Comparison of ENCODE assay signal across 1 cellular context in the genomic region with DNA sequence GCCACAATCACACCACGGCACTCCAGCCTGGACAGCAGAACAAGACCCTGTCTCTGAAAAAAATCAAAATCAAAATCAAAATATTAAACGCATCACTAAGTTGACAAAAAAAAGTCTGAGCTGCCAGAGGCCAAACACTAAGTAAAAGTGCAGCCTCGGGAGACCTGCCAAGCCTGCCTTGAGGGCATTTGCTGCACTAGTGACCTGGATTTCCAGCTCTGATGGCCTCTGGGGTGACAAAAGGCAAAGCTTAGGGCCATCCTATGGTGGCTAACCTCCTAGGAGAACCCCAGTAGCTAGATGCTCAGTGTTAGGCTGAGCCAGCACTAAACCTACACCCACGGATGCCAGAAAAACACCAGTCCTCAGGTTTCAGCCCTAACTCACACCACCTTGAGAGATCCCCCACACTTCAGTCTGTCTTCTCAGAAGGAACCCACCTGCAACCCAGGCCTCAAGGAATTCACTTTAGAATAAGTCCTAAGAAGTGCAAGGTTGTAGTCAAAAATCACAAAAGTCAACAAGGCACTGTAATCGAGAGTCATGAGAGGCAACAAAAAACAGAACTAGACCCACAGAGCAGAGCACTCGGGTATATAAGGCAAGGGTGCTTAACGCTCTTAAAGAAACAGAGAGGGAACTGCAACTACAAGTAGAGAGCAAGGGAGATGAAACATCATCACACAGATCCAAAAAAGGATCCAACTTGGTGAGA.
TF ChIP-seq lines count a peak whose summit lies in the region.

No MANE protein-coding gene starts in this region.

TF ChIP-seq in K562, 482 proteins besides CTCF, POLR2A, EP300 and RAD21 (continues in another document):
- no peak for TF ChIP-seq COPS2 (conservative IDR thresholded peaks at IDR 0.05)
- TF ChIP-seq, protein P1, sequence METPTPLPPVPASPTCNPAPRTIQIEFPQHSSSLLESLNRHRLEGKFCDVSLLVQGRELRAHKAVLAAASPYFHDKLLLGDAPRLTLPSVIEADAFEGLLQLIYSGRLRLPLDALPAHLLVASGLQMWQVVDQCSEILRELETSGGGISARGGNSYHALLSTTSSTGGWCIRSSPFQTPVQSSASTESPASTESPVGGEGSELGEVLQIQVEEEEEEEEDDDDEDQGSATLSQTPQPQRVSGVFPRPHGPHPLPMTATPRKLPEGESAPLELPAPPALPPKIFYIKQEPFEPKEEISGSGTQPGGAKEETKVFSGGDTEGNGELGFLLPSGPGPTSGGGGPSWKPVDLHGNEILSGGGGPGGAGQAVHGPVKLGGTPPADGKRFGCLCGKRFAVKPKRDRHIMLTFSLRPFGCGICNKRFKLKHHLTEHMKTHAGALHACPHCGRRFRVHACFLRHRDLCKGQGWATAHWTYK (CRISPR knock-in tag; IDR thresholded peaks at IDR 0.05), result no peak
- TF ChIP-seq, protein P2, sequence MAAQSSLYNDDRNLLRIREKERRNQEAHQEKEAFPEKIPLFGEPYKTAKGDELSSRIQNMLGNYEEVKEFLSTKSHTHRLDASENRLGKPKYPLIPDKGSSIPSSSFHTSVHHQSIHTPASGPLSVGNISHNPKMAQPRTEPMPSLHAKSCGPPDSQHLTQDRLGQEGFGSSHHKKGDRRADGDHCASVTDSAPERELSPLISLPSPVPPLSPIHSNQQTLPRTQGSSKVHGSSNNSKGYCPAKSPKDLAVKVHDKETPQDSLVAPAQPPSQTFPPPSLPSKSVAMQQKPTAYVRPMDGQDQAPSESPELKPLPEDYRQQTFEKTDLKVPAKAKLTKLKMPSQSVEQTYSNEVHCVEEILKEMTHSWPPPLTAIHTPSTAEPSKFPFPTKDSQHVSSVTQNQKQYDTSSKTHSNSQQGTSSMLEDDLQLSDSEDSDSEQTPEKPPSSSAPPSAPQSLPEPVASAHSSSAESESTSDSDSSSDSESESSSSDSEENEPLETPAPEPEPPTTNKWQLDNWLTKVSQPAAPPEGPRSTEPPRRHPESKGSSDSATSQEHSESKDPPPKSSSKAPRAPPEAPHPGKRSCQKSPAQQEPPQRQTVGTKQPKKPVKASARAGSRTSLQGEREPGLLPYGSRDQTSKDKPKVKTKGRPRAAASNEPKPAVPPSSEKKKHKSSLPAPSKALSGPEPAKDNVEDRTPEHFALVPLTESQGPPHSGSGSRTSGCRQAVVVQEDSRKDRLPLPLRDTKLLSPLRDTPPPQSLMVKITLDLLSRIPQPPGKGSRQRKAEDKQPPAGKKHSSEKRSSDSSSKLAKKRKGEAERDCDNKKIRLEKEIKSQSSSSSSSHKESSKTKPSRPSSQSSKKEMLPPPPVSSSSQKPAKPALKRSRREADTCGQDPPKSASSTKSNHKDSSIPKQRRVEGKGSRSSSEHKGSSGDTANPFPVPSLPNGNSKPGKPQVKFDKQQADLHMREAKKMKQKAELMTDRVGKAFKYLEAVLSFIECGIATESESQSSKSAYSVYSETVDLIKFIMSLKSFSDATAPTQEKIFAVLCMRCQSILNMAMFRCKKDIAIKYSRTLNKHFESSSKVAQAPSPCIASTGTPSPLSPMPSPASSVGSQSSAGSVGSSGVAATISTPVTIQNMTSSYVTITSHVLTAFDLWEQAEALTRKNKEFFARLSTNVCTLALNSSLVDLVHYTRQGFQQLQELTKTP (IDR thresholded peaks at IDR 0.05; ENCODE audit: low read depth in 1 of 2, partially characterized antibody in 2 of 2), result peak in 1 of 2 experiments; percentile 88
- TF ChIP-seq ZNF143 (CRISPR knock-in tag; IDR thresholded peaks at IDR 0.05), result no peak
- peak; percentile 22 to 24; a peak in 2 of 4 replicates for TF ChIP-seq FOXK2 (conservative IDR thresholded peaks at IDR 0.05 in 1 of 2, IDR thresholded peaks at IDR 0.05 in 1 of 2; ENCODE audit: low read depth in 2 of 2)
- TF ChIP-seq, protein P3, sequence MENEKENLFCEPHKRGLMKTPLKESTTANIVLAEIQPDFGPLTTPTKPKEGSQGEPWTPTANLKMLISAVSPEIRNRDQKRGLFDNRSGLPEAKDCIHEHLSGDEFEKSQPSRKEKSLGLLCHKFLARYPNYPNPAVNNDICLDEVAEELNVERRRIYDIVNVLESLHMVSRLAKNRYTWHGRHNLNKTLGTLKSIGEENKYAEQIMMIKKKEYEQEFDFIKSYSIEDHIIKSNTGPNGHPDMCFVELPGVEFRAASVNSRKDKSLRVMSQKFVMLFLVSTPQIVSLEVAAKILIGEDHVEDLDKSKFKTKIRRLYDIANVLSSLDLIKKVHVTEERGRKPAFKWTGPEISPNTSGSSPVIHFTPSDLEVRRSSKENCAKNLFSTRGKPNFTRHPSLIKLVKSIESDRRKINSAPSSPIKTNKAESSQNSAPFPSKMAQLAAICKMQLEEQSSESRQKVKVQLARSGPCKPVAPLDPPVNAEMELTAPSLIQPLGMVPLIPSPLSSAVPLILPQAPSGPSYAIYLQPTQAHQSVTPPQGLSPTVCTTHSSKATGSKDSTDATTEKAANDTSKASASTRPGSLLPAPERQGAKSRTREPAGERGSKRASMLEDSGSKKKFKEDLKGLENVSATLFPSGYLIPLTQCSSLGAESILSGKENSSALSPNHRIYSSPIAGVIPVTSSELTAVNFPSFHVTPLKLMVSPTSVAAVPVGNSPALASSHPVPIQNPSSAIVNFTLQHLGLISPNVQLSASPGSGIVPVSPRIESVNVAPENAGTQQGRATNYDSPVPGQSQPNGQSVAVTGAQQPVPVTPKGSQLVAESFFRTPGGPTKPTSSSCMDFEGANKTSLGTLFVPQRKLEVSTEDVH (IDR thresholded peaks at IDR 0.05; ENCODE audit: low read depth, partially characterized antibody), result no peak
- TF ChIP-seq SIN3A (IDR thresholded peaks at IDR 0.05; ENCODE audit: borderline replicate concordance in 2 of 2, control insufficient read depth in 1 of 2, low read depth in 2 of 2, low read length in 2 of 2), result no peak
- TF ChIP-seq KAT7 (CRISPR knock-in tag; IDR thresholded peaks at IDR 0.05; ENCODE audit: borderline replicate concordance), result no peak
- TF ChIP-seq SOX6 (IDR thresholded peaks at IDR 0.05), result no peak
- TF ChIP-seq ZBTB1 (CRISPR knock-in tag; IDR thresholded peaks at IDR 0.05; ENCODE audit: borderline replicate concordance, low read depth), result no peak
- TF ChIP-seq RBM34 (IDR thresholded peaks at IDR 0.05; ENCODE audit: borderline replicate concordance, insufficient read depth, low read length), result no peak
- no peak for TF ChIP-seq ZNF507 (tag; conservative IDR thresholded peaks at IDR 0.05)
- no peak for TF ChIP-seq SIRT6 (IDR thresholded peaks at IDR 0.05; ENCODE audit: low read depth, low read length)
- TF ChIP-seq MAFF (IDR thresholded peaks at IDR 0.05; ENCODE audit: low read length), result no peak
- no peak for TF ChIP-seq TOE1 (IDR thresholded peaks at IDR 0.05; ENCODE audit: borderline replicate concordance)
- no peak for TF ChIP-seq TOE1 (CRISPR knock-in tag; IDR thresholded peaks at IDR 0.05; ENCODE audit: borderline replicate concordance, low read depth)
- TF ChIP-seq ZNF384 (IDR thresholded peaks at IDR 0.05; ENCODE audit: low read depth, low read length), result 0 out of 2 replicates have a peak, but pooled peaks have one; percentile 11
- TF ChIP-seq ZNF224 (CRISPR knock-in tag; IDR thresholded peaks at IDR 0.05), result no peak
- TF ChIP-seq TARDBP (IDR thresholded peaks at IDR 0.05), result 0 out of 2 replicates have a peak, but pooled peaks have one; percentile 59
- no peak for TF ChIP-seq LCOR (CRISPR knock-in tag; IDR thresholded peaks at IDR 0.05)
- TF ChIP-seq TRIM28 (IDR thresholded peaks at IDR 0.05), result peak; percentile 57; the same call in 1 of the 2 replicates
- TF ChIP-seq, protein P4, sequence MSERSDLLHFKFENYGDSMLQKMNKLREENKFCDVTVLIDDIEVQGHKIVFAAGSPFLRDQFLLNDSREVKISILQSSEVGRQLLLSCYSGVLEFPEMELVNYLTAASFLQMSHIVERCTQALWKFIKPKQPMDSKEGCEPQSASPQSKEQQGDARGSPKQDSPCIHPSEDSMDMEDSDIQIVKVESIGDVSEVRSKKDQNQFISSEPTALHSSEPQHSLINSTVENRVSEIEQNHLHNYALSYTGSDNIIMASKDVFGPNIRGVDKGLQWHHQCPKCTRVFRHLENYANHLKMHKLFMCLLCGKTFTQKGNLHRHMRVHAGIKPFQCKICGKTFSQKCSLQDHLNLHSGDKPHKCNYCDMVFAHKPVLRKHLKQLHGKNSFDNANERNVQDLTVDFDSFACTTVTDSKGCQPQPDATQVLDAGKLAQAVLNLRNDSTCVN (CRISPR knock-in tag; IDR thresholded peaks at IDR 0.05), result no peak
- TF ChIP-seq TBP (optimal IDR thresholded peaks at IDR 0.05; ENCODE audit: low read depth, low read length), result peak; percentile 4
- TF ChIP-seq MEF2A (IDR thresholded peaks at IDR 0.05; ENCODE audit: control insufficient read depth, low read depth, low read length), result no peak
- no peak for TF ChIP-seq ZFP30 (CRISPR knock-in tag; IDR thresholded peaks at IDR 0.05; ENCODE audit: borderline replicate concordance)
- TF ChIP-seq, protein P5, sequence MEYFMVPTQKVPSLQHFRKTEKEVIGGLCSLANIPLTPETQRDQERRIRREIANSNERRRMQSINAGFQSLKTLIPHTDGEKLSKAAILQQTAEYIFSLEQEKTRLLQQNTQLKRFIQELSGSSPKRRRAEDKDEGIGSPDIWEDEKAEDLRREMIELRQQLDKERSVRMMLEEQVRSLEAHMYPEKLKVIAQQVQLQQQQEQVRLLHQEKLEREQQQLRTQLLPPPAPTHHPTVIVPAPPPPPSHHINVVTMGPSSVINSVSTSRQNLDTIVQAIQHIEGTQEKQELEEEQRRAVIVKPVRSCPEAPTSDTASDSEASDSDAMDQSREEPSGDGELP (CRISPR knock-in tag; IDR thresholded peaks at IDR 0.05; ENCODE audit: borderline replicate concordance), result no peak
- TF ChIP-seq SMAD2 (IDR thresholded peaks at IDR 0.05; ENCODE audit: low read depth, low read length), result no peak
- TF ChIP-seq, protein P6, sequence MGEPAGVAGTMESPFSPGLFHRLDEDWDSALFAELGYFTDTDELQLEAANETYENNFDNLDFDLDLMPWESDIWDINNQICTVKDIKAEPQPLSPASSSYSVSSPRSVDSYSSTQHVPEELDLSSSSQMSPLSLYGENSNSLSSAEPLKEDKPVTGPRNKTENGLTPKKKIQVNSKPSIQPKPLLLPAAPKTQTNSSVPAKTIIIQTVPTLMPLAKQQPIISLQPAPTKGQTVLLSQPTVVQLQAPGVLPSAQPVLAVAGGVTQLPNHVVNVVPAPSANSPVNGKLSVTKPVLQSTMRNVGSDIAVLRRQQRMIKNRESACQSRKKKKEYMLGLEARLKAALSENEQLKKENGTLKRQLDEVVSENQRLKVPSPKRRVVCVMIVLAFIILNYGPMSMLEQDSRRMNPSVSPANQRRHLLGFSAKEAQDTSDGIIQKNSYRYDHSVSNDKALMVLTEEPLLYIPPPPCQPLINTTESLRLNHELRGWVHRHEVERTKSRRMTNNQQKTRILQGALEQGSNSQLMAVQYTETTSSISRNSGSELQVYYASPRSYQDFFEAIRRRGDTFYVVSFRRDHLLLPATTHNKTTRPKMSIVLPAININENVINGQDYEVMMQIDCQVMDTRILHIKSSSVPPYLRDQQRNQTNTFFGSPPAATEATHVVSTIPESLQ (CRISPR knock-in tag; IDR thresholded peaks at IDR 0.05), result no peak
- TF ChIP-seq CBX5 (IDR thresholded peaks at IDR 0.05; ENCODE audit: borderline replicate concordance, low read depth), result no peak
- TF ChIP-seq, protein P7, sequence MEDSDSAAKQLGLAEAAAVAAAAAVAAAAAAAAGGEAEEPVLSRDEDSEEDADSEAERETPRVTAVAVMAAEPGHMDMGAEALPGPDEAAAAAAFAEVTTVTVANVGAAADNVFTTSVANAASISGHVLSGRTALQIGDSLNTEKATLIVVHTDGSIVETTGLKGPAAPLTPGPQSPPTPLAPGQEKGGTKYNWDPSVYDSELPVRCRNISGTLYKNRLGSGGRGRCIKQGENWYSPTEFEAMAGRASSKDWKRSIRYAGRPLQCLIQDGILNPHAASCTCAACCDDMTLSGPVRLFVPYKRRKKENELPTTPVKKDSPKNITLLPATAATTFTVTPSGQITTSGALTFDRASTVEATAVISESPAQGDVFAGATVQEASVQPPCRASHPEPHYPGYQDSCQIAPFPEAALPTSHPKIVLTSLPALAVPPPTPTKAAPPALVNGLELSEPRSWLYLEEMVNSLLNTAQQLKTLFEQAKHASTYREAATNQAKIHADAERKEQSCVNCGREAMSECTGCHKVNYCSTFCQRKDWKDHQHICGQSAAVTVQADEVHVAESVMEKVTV (CRISPR knock-in tag; IDR thresholded peaks at IDR 0.05), result no peak
- no peak for TF ChIP-seq CBX1 (IDR thresholded peaks at IDR 0.05; ENCODE audit: low read depth)
- TF ChIP-seq ZSCAN32 (CRISPR knock-in tag; IDR thresholded peaks at IDR 0.05), result no peak
- TF ChIP-seq, protein P8, sequence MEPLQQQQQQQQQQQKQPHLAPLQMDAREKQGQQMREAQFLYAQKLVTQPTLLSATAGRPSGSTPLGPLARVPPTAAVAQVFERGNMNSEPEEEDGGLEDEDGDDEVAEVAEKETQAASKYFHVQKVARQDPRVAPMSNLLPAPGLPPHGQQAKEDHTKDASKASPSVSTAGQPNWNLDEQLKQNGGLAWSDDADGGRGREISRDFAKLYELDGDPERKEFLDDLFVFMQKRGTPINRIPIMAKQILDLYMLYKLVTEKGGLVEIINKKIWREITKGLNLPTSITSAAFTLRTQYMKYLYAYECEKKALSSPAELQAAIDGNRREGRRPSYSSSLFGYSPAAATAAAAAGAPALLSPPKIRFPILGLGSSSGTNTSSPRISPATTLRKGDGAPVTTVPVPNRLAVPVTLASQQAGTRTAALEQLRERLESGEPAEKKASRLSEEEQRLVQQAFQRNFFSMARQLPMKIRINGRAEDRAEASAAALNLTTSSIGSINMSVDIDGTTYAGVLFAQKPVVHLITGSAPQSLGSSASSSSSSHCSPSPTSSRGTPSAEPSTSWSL (CRISPR knock-in tag; IDR thresholded peaks at IDR 0.05; ENCODE audit: borderline replicate concordance), result no peak
- TF ChIP-seq JUN (IDR thresholded peaks at IDR 0.05; ENCODE audit: borderline replicate concordance, low read depth, low read length), result 0 out of 2 replicates have a peak, but pooled peaks have one; percentile 11
- TF ChIP-seq JUN (CRISPR knock-in tag; IDR thresholded peaks at IDR 0.05; ENCODE audit: borderline replicate concordance), result no peak
- TF ChIP-seq MAZ (CRISPR knock-in tag; conservative IDR thresholded peaks at IDR 0.05 in 1 of 2, IDR thresholded peaks at IDR 0.05 in 1 of 2), result no peak
- TF ChIP-seq ZNF239 (CRISPR knock-in tag; IDR thresholded peaks at IDR 0.05), result no peak
- no peak for TF ChIP-seq MTF1 (CRISPR knock-in tag; IDR thresholded peaks at IDR 0.05; ENCODE audit: borderline replicate concordance)
- TF ChIP-seq TAF15 (IDR thresholded peaks at IDR 0.05; ENCODE audit: low read depth, low read length), result no peak
- no peak for TF ChIP-seq CREM (IDR thresholded peaks at IDR 0.05; ENCODE audit: low read depth)
- peak; percentile 32; the same call in 1 of the 2 replicates for TF ChIP-seq ZNF316 (IDR thresholded peaks at IDR 0.05)
- TF ChIP-seq HDGF (IDR thresholded peaks at IDR 0.05), result no peak
